ENCODE assay signal across 1 cellular context in genomic region chr14:37622231-37622923, GRCh38.
TF ChIP-seq lines count a peak whose summit lies in the region.

No MANE protein-coding gene starts in this region.

TF ChIP-seq in HepG2, 621 proteins besides CTCF, POLR2A, EP300 and RAD21:
- TF ChIP-seq NFRKB (IDR thresholded peaks at IDR 0.05) (no peak), GABPA (IDR thresholded peaks at IDR 0.05; ENCODE audit: low read depth, low read length) (0 out of 2 replicates have a peak, but pooled peaks have one; percentile 5), GABPA (CRISPR knock-in tag; IDR thresholded peaks at IDR 0.05; ENCODE audit: low read depth) (no peak), DNMT1 (CRISPR knock-in tag; IDR thresholded peaks at IDR 0.05) (peak; percentile 68; the same call in 1 of the 2 replicates), HES4 (CRISPR knock-in tag; IDR thresholded peaks at IDR 0.05; ENCODE audit: borderline replicate concordance) (0 out of 2 replicates have a peak, but pooled peaks have one; percentile 30), RXRA (CRISPR knock-in tag; IDR thresholded peaks at IDR 0.05) (peak; percentile 5; the same call in 1 of the 2 replicates), HNRNPLL (IDR thresholded peaks at IDR 0.05; ENCODE audit: low read depth, low read length, poor library complexity, severe bottlenecking) (peak; percentile 18), TAF1 (CRISPR knock-in tag; IDR thresholded peaks at IDR 0.05) (no peak), DDIT3 (CRISPR knock-in tag; IDR thresholded peaks at IDR 0.05) (no peak), E2F5 (CRISPR knock-in tag; conservative IDR thresholded peaks at IDR 0.05) (no peak), ZFP91 (CRISPR knock-in tag; IDR thresholded peaks at IDR 0.05; ENCODE audit: borderline replicate concordance) (peak; percentile 42; the same call in 1 of the 2 replicates), ZNF766 (CRISPR knock-in tag; IDR thresholded peaks at IDR 0.05; ENCODE audit: borderline replicate concordance) (no peak), MTA1 (CRISPR knock-in tag; IDR thresholded peaks at IDR 0.05; ENCODE audit: borderline replicate concordance) (peak; percentile 34; the same call in 1 of the 2 replicates), PRDM10 (CRISPR knock-in tag; IDR thresholded peaks at IDR 0.05; ENCODE audit: low read depth) (no peak), ZBTB33 (CRISPR knock-in tag; IDR thresholded peaks at IDR 0.05) (0 out of 2 replicates have a peak, but pooled peaks have one; percentile 18), FLYWCH1 (CRISPR knock-in tag; IDR thresholded peaks at IDR 0.05) (no peak), NR0B2 (CRISPR knock-in tag; IDR thresholded peaks at IDR 0.05) (no peak), SUZ12 (IDR thresholded peaks at IDR 0.05; ENCODE audit: low read depth, low read length) (no peak), ZNF841 (CRISPR knock-in tag; IDR thresholded peaks at IDR 0.05; ENCODE audit: borderline replicate concordance) (no peak), PHF8 (CRISPR knock-in tag; IDR thresholded peaks at IDR 0.05) (no peak), ZNF350 (CRISPR knock-in tag; IDR thresholded peaks at IDR 0.05; ENCODE audit: borderline replicate concordance, low read depth) (no peak), NFATC3 (CRISPR knock-in tag; IDR thresholded peaks at IDR 0.05) (no peak), AGO2 (optimal IDR thresholded peaks at IDR 0.05; ENCODE audit: low read depth, low read length) (peak; percentile 80), ZFP1 (CRISPR knock-in tag; IDR thresholded peaks at IDR 0.05) (no peak), ATRX (CRISPR knock-in tag; IDR thresholded peaks at IDR 0.05; ENCODE audit: borderline replicate concordance) (no peak), TEAD2 (CRISPR knock-in tag; IDR thresholded peaks at IDR 0.05) (no peak)
